Comparison of ENCODE assay signal across 8 cellular contexts in the genomic region with DNA sequence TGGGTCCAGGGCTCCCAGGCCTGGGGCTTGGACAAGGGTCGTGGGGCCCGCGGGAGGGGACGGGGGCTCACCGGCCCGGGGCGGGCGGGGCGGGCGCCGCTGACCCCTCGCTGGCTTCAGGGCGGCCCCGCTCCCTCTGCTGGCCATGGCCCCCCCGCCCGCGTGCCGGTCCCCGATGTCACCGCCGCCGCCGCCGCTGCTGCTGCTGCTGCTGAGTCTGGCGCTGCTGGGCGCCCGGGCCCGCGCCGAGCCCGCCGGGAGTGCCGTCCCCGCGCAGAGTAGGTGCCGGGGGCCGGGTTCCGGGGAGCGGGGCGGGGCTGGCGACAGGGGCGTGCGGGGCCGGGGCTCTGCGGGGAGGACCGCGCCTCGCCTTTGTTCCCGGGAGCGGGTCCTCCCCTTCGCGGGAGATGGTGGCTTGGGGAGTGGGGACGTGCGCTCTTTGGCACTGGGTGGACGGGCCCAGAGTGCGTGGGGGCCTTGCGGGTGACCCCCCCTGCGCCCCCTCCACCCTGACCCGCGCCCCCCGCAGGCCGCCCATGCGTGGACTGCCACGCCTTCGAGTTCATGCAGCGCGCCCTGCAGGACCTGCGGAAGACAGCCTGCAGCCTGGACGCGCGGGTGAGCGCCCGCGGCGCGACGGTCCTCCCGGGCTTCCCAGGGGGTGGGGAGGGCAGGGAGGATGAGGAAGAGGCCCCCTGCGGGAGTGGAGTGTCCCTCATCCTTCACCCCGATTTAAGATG. TPM values are rescaled to one million over a fixed set of nuclear protein-coding genes. Genes with fewer than 3 reads are reported as not detected.
DNase-seq lines count a peak whose midpoint lies in the region; ATAC-seq, FAIRE-seq and TF ChIP-seq lines count a peak whose summit lies in the region.

No MANE protein-coding gene starts in this region.

- peak overlapping the region; percentile 67; the same call in 1 of the 2 replicates for H3K9ac ChIP-seq in BLaER1
- H3K9ac ChIP-seq in iPS-20b (ENCODE audit: low read depth, low read length) = no peak overlapping the region

- peak; percentile 34 for ATAC-seq in GM21619 (IDR thresholded peaks at IDR 0.05; ENCODE audit: unreplicated experiment)

- DNase-seq in Peyer's patch = peak; percentile 37 to 58 (median 58)
- no peak for DNase-seq in astrocyte of the spinal cord (ENCODE audit: low read depth, low spot score)
- peak; percentile 46 for DNase-seq in stimulated activated CD4-positive, alpha-beta T cell treated with anti-CD3 and anti-CD28 coated beads, Interleukin-4, amount 100 ng/mL, for 1 hour
- no peak for DNase-seq in DMS153 (lab: John Stamatoyannopoulos, UW)
- DNase-seq in RCC 7860 (ENCODE audit: low spot score) = no peak

- H3K4me1 ChIP-seq in BLaER1 = peaks cover 56% of the 10 kb centered on the region
- peaks cover 0 to 28% (median 20%) of the 10 kb centered on the region in 4 donors for H3K4me1 ChIP-seq in Peyer's patch
- no peaks in the 10 kb centered on the region for H3K4me1 ChIP-seq in iPS-20b (ENCODE audit: insufficient read depth, low read length)

- peaks cover 32% of the 10 kb centered on the region for H3K27me3 ChIP-seq in BLaER1
- H3K27me3 ChIP-seq in Peyer's patch = peaks cover 0 to 10% of the 10 kb centered on the region in 2 donors
- H3K27me3 ChIP-seq in iPS-20b (ENCODE audit: insufficient read depth, low read length) = peaks cover 57% of the 10 kb centered on the region

- H3K4me3 ChIP-seq in BLaER1 (peak overlapping the region; percentile 75), Peyer's patch (peak overlapping the region; percentile 86 to 99 (median 94)), astrocyte of the spinal cord (ENCODE audit: low read depth, low read length) (peak overlapping the region; percentile 66), iPS-20b (ENCODE audit: low read length) (peak overlapping the region; percentile 73; the same call in 1 of the 2 replicates)

- in situ Hi-C loops in astrocyte of the spinal cord (cut with HindIII; ENCODE audit: low sequenced_read_pairs) = no loop called here

- peaks cover 13% of the 10 kb centered on the region for H3K36me3 ChIP-seq in BLaER1
- H3K36me3 ChIP-seq in Peyer's patch = no peaks in the 10 kb centered on the region
- no peaks in the 10 kb centered on the region for H3K36me3 ChIP-seq in iPS-20b (ENCODE audit: insufficient read depth, low read depth, low read length)

- peaks cover 34% of the 10 kb centered on the region for H4K20me1 ChIP-seq in BLaER1

- H3K9me3 ChIP-seq in BLaER1 = no peaks in the 10 kb centered on the region
- H3K9me3 ChIP-seq in Peyer's patch = no peaks in the 10 kb centered on the region
- H3K9me3 ChIP-seq in iPS-20b (ENCODE audit: insufficient read depth, low read depth, low read length) = no peaks in the 10 kb centered on the region

- peak overlapping the region; percentile 95 for H3K4me2 ChIP-seq in BLaER1

- H3K27ac ChIP-seq in BLaER1 (no peak overlapping the region), Peyer's patch (peak overlapping the region in 3 of 4 donors; percentile 17 to 67 (median 55)), iPS-20b (ENCODE audit: low read length) (no peak overlapping the region)

- no peak for TF ChIP-seq CTCF in Peyer's patch (IDR thresholded peaks at IDR 0.05)
- no peak for TF ChIP-seq CTCF in astrocyte of the spinal cord (IDR thresholded peaks at IDR 0.05; ENCODE audit: low read depth, low read length)

- FAIRE-seq in RCC 7860 (lab: Jason Lieb, UNC) = no peak

- TF ChIP-seq POLR2A in Peyer's patch (IDR thresholded peaks at IDR 0.05) = no peak

RNA-seq across cellular contexts. Expression of gene NAT8L, which starts 16.8 kb away (rescaled TPM):
- under 1 TPM in 1 of 4 donors, not detected in 3; 0.27 TPM for total RNA-seq in Peyer's patch

RNA-seq across cellular contexts. Expression of gene NELFA, which starts 33.6 kb away (rescaled TPM):
- total RNA-seq in Peyer's patch = 10 to 100 TPM; 27.7 to 56.9 (median 42.8) TPM

Comparison
In these comparisons a context has a peak if more than half of its experiments do, and no peak if none do; other contexts are left out.
1. H3K27ac ChIP-seq: peak in Peyer's patch (3 of 4); none in BLaER1 (single experiment) and iPS-20b (single experiment).
2. DNase-seq: peak in Peyer's patch (3 of 3) and stimulated activated CD4-positive, alpha-beta T cell treated with anti-CD3 and anti-CD28 coated beads, Interleukin-4, amount 100 ng/mL, for 1 hour (single experiment); none in astrocyte of the spinal cord (single experiment), DMS153 (single experiment) and RCC 7860 (single experiment).
3. Peak in every context shown above with its lines, with median percentiles within 50 percentile points of each other: H3K4me3 ChIP-seq.